Comparison of ENCODE assay signal across 1 cellular context in the genomic region with DNA sequence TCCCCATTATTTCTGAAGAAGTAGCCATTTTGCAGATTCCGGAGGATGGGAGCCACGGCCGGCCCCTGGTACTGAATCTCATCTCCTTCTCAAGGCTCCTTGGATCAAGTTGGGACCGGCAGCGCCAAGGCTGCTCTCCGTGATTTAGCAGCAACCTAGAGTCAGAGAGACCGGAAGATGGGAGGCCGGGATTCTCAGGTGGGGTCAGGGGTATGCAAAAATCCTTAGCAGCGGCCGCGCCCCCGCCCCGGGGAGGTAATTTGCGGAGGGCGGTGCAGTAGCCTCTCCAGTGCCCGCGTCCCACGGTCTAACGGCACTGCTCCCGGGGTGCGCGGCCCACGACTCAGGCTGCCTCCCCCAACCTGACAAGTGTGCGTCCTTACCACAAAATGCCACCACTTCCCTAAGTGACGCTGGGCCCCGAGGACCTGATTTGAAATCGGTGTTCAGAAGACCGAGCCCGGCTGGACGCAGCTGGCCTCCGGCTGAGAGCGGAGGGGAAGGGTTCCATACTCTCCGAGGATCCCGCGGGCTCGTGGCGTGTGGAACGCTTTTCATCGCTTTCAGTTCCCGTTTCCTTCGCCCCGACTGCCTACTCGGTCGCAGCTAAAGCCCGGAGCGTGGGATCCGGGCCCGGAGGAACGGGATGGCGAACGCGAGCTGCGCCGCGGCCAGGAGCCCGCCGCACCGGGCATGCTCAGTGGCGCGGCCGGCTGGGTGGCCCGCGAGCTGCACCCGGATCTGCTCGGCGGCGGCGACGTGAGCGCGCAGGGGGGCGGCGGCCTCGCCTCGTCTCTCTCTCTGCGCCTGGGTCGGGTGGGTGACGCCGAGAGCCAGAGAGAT.
TF ChIP-seq lines count a peak whose summit lies in the region.

A gene with protein sequence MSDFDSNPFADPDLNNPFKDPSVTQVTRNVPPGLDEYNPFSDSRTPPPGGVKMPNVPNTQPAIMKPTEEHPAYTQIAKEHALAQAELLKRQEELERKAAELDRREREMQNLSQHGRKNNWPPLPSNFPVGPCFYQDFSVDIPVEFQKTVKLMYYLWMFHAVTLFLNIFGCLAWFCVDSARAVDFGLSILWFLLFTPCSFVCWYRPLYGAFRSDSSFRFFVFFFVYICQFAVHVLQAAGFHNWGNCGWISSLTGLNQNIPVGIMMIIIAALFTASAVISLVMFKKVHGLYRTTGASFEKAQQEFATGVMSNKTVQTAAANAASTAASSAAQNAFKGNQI (plus strand): TSS at position 787 of the 843 bp plus-strand sequence. CDS start 55 bp downstream, at position 842.

TF ChIP-seq in K562, 482 proteins besides CTCF, POLR2A, EP300 and RAD21 (continued from another document and continues in another):
- TF ChIP-seq, protein P1, sequence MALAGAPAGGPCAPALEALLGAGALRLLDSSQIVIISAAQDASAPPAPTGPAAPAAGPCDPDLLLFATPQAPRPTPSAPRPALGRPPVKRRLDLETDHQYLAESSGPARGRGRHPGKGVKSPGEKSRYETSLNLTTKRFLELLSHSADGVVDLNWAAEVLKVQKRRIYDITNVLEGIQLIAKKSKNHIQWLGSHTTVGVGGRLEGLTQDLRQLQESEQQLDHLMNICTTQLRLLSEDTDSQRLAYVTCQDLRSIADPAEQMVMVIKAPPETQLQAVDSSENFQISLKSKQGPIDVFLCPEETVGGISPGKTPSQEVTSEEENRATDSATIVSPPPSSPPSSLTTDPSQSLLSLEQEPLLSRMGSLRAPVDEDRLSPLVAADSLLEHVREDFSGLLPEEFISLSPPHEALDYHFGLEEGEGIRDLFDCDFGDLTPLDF (CRISPR knock-in tag; IDR thresholded peaks at IDR 0.05): peak; percentile 68; the same call in 1 of the 2 replicates
- TF ChIP-seq TAF9B (IDR thresholded peaks at IDR 0.05; ENCODE audit: partially characterized antibody) (peak; percentile 80), L3MBTL2 (IDR thresholded peaks at IDR 0.05) (peak; percentile 16; the same call in 1 of the 2 replicates), NONO (IDR thresholded peaks at IDR 0.05; ENCODE audit: low read depth in 2 of 2, low read length in 1 of 2) (peak in 1 of 2 experiments; percentile 27; a peak in 1 of 4 replicates), STAT5B (CRISPR knock-in tag; IDR thresholded peaks at IDR 0.05) (no peak), LCOR (CRISPR knock-in tag; IDR thresholded peaks at IDR 0.05) (peak; percentile 92), YY1 (IDR thresholded peaks at IDR 0.05; ENCODE audit: borderline replicate concordance in 1 of 3, control insufficient read depth in 1 of 3, extremely low read depth in 1 of 3, insufficient read depth in 3 of 3, insufficient read length in 1 of 3, insufficient replicate concordance in 2 of 3, low read depth in 1 of 3, low read length in 2 of 3) (peak in 2 of 3 experiments; percentile 66 to 78), GTF2E2 (tag; IDR thresholded peaks at IDR 0.05) (peak; percentile 86), MYC (IDR thresholded peaks at IDR 0.05; ENCODE audit: low read depth, low read length) (peak; percentile 19; the same call in 1 of the 2 replicates), MYC (CRISPR knock-in tag; IDR thresholded peaks at IDR 0.05; ENCODE audit: borderline replicate concordance, low read depth) (peak; percentile 77; the same call in 1 of the 2 replicates), ETV1 (tag; conservative IDR thresholded peaks at IDR 0.05; ENCODE audit: low read depth) (peak; percentile 68), ZNF589 (CRISPR knock-in tag; IDR thresholded peaks at IDR 0.05; ENCODE audit: low read depth) (0 out of 2 replicates have a peak, but pooled peaks have one; percentile 54), POLR2H (tag; IDR thresholded peaks at IDR 0.05; ENCODE audit: low read depth) (peak; percentile 68), BRD9 (IDR thresholded peaks at IDR 0.05; ENCODE audit: low read depth, partially characterized antibody) (peak; percentile 67), HDAC3 (IDR thresholded peaks at IDR 0.05; ENCODE audit: borderline replicate concordance, partially characterized antibody) (peak; percentile 45), HCFC1 (IDR thresholded peaks at IDR 0.05; ENCODE audit: low read depth, low read length) (peak; percentile 59), FOXA3 (CRISPR knock-in tag; conservative IDR thresholded peaks at IDR 0.05 in 1 of 2, IDR thresholded peaks at IDR 0.05 in 1 of 2) (no peak), ATF7 (IDR thresholded peaks at IDR 0.05) (peak; percentile 70), ZNF79 (CRISPR knock-in tag; IDR thresholded peaks at IDR 0.05; ENCODE audit: low read depth) (no peak), POLR2B (IDR thresholded peaks at IDR 0.05; ENCODE audit: low read depth, partially characterized antibody) (peak; percentile 83), HNRNPL (IDR thresholded peaks at IDR 0.05; ENCODE audit: low read depth, low read length) (peak; percentile 50; the same call in 1 of the 2 replicates), RBM14 (IDR thresholded peaks at IDR 0.05; ENCODE audit: borderline replicate concordance, insufficient read depth, low read depth, low read length) (0 out of 2 replicates have a peak, but pooled peaks have one; percentile 54), KLF6 (CRISPR knock-in tag; IDR thresholded peaks at IDR 0.05; ENCODE audit: borderline replicate concordance) (no peak), SRSF7 (optimal IDR thresholded peaks at IDR 0.05; ENCODE audit: low read depth, low read length) (no peak), SMARCB1 (IDR thresholded peaks at IDR 0.05; ENCODE audit: insufficient read length, low read depth) (no peak), CREBBP (IDR thresholded peaks at IDR 0.05; ENCODE audit: low read depth, low read length) (no peak), RB1 (IDR thresholded peaks at IDR 0.05; ENCODE audit: low read depth) (peak; percentile 90), RBBP5 (IDR thresholded peaks at IDR 0.05; ENCODE audit: borderline replicate concordance, insufficient read depth, low read length, poor library complexity, severe bottlenecking) (peak; percentile 72), SMARCE1 (IDR thresholded peaks at IDR 0.05) (0 out of 2 replicates have a peak, but pooled peaks have one; percentile 39), CAMTA2 (CRISPR knock-in tag; conservative IDR thresholded peaks at IDR 0.05) (no peak), MTA3 (IDR thresholded peaks at IDR 0.05; ENCODE audit: borderline replicate concordance) (peak; percentile 60; the same call in 1 of the 2 replicates), NR2C1 (IDR thresholded peaks at IDR 0.05) (0 out of 2 replicates have a peak, but pooled peaks have one; percentile 24), NR2C1 (tag; IDR thresholded peaks at IDR 0.05) (no peak), NFRKB (IDR thresholded peaks at IDR 0.05; ENCODE audit: low read depth) (0 out of 2 replicates have a peak, but pooled peaks have one; percentile 40)
- TF ChIP-seq, protein P2, sequence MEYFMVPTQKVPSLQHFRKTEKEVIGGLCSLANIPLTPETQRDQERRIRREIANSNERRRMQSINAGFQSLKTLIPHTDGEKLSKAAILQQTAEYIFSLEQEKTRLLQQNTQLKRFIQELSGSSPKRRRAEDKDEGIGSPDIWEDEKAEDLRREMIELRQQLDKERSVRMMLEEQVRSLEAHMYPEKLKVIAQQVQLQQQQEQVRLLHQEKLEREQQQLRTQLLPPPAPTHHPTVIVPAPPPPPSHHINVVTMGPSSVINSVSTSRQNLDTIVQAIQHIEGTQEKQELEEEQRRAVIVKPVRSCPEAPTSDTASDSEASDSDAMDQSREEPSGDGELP (CRISPR knock-in tag; IDR thresholded peaks at IDR 0.05; ENCODE audit: borderline replicate concordance): peak; percentile 36; the same call in 1 of the 2 replicates
- TF ChIP-seq, protein P3, sequence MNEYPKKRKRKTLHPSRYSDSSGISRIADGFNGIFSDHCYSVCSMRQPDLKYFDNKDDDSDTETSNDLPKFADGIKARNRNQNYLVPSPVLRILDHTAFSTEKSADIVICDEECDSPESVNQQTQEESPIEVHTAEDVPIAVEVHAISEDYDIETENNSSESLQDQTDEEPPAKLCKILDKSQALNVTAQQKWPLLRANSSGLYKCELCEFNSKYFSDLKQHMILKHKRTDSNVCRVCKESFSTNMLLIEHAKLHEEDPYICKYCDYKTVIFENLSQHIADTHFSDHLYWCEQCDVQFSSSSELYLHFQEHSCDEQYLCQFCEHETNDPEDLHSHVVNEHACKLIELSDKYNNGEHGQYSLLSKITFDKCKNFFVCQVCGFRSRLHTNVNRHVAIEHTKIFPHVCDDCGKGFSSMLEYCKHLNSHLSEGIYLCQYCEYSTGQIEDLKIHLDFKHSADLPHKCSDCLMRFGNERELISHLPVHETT (CRISPR knock-in tag; conservative IDR thresholded peaks at IDR 0.05 in 1 of 2, IDR thresholded peaks at IDR 0.05 in 1 of 2): peak in 1 of 2 experiments; percentile 88; a peak in 2 of 4 replicates
- TF ChIP-seq, protein P4, sequence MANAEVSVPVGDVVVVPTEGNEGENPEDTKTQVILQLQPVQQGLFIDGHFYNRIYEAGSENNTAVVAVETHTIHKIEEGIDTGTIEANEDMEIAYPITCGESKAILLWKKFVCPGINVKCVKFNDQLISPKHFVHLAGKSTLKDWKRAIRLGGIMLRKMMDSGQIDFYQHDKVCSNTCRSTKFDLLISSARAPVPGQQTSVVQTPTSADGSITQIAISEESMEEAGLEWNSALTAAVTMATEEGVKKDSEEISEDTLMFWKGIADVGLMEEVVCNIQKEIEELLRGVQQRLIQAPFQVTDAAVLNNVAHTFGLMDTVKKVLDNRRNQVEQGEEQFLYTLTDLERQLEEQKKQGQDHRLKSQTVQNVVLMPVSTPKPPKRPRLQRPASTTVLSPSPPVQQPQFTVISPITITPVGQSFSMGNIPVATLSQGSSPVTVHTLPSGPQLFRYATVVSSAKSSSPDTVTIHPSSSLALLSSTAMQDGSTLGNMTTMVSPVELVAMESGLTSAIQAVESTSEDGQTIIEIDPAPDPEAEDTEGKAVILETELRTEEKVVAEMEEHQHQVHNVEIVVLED (CRISPR knock-in tag; IDR thresholded peaks at IDR 0.05): peak; percentile 85
- TF ChIP-seq, protein P5, sequence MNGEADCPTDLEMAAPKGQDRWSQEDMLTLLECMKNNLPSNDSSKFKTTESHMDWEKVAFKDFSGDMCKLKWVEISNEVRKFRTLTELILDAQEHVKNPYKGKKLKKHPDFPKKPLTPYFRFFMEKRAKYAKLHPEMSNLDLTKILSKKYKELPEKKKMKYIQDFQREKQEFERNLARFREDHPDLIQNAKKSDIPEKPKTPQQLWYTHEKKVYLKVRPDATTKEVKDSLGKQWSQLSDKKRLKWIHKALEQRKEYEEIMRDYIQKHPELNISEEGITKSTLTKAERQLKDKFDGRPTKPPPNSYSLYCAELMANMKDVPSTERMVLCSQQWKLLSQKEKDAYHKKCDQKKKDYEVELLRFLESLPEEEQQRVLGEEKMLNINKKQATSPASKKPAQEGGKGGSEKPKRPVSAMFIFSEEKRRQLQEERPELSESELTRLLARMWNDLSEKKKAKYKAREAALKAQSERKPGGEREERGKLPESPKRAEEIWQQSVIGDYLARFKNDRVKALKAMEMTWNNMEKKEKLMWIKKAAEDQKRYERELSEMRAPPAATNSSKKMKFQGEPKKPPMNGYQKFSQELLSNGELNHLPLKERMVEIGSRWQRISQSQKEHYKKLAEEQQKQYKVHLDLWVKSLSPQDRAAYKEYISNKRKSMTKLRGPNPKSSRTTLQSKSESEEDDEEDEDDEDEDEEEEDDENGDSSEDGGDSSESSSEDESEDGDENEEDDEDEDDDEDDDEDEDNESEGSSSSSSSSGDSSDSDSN (IDR thresholded peaks at IDR 0.05; ENCODE audit: borderline replicate concordance in 1 of 2, low read depth in 2 of 2, low read length in 2 of 2): peak; percentile 82 to 90; a peak in 3 of 4 replicates
- TF ChIP-seq, protein P6, sequence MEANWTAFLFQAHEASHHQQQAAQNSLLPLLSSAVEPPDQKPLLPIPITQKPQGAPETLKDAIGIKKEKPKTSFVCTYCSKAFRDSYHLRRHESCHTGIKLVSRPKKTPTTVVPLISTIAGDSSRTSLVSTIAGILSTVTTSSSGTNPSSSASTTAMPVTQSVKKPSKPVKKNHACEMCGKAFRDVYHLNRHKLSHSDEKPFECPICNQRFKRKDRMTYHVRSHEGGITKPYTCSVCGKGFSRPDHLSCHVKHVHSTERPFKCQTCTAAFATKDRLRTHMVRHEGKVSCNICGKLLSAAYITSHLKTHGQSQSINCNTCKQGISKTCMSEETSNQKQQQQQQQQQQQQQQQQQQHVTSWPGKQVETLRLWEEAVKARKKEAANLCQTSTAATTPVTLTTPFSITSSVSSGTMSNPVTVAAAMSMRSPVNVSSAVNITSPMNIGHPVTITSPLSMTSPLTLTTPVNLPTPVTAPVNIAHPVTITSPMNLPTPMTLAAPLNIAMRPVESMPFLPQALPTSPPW (CRISPR knock-in tag; IDR thresholded peaks at IDR 0.05): peak; percentile 69
- TF ChIP-seq, protein P7, sequence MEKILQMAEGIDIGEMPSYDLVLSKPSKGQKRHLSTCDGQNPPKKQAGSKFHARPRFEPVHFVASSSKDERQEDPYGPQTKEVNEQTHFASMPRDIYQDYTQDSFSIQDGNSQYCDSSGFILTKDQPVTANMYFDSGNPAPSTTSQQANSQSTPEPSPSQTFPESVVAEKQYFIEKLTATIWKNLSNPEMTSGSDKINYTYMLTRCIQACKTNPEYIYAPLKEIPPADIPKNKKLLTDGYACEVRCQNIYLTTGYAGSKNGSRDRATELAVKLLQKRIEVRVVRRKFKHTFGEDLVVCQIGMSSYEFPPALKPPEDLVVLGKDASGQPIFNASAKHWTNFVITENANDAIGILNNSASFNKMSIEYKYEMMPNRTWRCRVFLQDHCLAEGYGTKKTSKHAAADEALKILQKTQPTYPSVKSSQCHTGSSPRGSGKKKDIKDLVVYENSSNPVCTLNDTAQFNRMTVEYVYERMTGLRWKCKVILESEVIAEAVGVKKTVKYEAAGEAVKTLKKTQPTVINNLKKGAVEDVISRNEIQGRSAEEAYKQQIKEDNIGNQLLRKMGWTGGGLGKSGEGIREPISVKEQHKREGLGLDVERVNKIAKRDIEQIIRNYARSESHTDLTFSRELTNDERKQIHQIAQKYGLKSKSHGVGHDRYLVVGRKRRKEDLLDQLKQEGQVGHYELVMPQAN (IDR thresholded peaks at IDR 0.05; ENCODE audit: borderline replicate concordance): peak; percentile 76; the same call in 1 of the 2 replicates
- TF ChIP-seq, protein P8, sequence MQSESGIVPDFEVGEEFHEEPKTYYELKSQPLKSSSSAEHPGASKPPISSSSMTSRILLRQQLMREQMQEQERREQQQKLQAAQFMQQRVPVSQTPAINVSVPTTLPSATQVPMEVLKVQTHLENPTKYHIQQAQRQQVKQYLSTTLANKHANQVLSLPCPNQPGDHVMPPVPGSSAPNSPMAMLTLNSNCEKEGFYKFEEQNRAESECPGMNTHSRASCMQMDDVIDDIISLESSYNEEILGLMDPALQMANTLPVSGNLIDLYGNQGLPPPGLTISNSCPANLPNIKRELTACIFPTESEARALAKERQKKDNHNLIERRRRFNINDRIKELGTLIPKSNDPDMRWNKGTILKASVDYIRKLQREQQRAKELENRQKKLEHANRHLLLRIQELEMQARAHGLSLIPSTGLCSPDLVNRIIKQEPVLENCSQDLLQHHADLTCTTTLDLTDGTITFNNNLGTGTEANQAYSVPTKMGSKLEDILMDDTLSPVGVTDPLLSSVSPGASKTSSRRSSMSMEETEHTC (IDR thresholded peaks at IDR 0.05): 0 out of 2 replicates have a peak, but pooled peaks have one; percentile 15
- TF ChIP-seq, protein P9, sequence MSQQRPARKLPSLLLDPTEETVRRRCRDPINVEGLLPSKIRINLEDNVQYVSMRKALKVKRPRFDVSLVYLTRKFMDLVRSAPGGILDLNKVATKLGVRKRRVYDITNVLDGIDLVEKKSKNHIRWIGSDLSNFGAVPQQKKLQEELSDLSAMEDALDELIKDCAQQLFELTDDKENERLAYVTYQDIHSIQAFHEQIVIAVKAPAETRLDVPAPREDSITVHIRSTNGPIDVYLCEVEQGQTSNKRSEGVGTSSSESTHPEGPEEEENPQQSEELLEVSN (IDR thresholded peaks at IDR 0.05; ENCODE audit: borderline replicate concordance in 1 of 2, extremely low read depth in 1 of 2, insufficient read depth in 1 of 2, insufficient read length in 1 of 2, low read depth in 1 of 2, low read length in 1 of 2, poor library complexity in 1 of 2, severe bottlenecking in 1 of 2): peak; percentile 49 to 57
